In the genomic region with DNA sequence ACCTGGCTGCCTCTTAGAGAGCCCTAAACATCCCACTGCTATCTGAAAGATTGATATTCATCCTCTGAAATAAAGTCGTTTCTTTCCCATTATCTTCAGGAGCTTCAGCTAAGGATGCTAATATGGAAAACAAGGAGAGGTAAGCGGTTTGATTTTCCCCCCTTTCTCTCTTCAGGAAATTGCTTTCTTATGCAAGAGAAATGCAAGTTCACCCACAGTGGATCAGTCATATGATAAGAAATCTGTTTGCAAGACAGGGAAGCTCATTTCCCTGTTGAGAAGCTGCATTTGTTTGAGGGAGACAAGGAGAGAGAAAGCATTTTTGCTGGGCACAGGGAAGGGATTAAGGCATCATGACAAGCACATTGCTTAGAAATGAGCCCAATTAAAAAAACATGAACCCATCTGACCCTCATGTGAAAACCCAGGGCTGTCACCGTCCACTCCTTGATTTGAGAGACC, we compare ENCODE assay signal across 13 cellular contexts. TPM values are rescaled to one million over a fixed set of nuclear protein-coding genes. Genes with fewer than 3 reads are reported as not detected.
DNase-seq lines count a peak whose midpoint lies in the region; ATAC-seq, FAIRE-seq and TF ChIP-seq lines count a peak whose summit lies in the region.
"Had no signal": no experiment of that assay in that cellular context is flagged by ENCODE, and none has a peak within 500 bp of the region (broad histone marks: within the 10 kb centered on the region; RNA-seq: fewer than 3 reads in every experiment).

No MANE protein-coding gene starts in this region.

- H3F3A ChIP-seq in neural cell (ENCODE audit: insufficient read depth, low read length, poor library complexity, severe bottlenecking) = no peaks in the 10 kb centered on the region

- H2AK5ac ChIP-seq in H1 (ENCODE audit: low read depth, low read length) = no peak overlapping the region

- POLR2A ChIA-PET in H1 (lab: Charles Lee; ENCODE audit: partially characterized antibody) = interaction anchor here (0.8 to 3.2 kb wide), 8 partner anchors 14 to 294 kb away, joined by 3 to 8 read pairs (median 4); no protein-coding TSS in a partner anchor

- H3K4me1 ChIP-seq in left ventricle myocardium inferior (peaks cover 34% of the 10 kb centered on the region), H1 (replicated peaks in 1 of 4; ENCODE audit: control insufficient read depth in 3 of 4, insufficient read depth in 4 of 4, low read length in 3 of 4) (peaks cover 5 to 16% (median 8%) of the 10 kb centered on the region in 4 experiments; a peak in 5 of 7 replicates)

- ATAC-seq in left ventricle myocardium superior = no peak
- no peak for ATAC-seq in stimulated activated naive CD8-positive, alpha-beta T cell treated with anti-CD3 and anti-CD28 coated beads, Interleukin-15, Interleukin-2, amounts not matched to agents 100 U/mL and 50 U/mL, for 24 hours
- ATAC-seq in esophagus mucosa = no peak
- ATAC-seq: stimulated activated memory B cell treated with anti-CD40 and anti-IgM and Interleukin-4, amounts not matched to agents 10 μg/mL and 1 μg/mL and 100 μg/mL, for 72 hours had no signal

- H3K18ac ChIP-seq in H1 (ENCODE audit: extremely low read depth, low read length) = peak overlapping the region; percentile 94

- peak; percentile 72 for FAIRE-seq in H1 (lab: Jason Lieb, UNC)

- CTCF ChIA-PET in H1 (lab: Charles Lee; ENCODE audit: partially characterized antibody) = interaction anchor here (0.7 to 1.9 kb wide), 6 partner anchors 15 to 303 kb away, joined by 3 to 5 read pairs (median 4); no protein-coding TSS in a partner anchor

- TF ChIP-seq POLR2A in H1 (IDR thresholded peaks at IDR 0.05; ENCODE audit: control extremely low read depth in 1 of 2, low read depth in 2 of 2, low read length in 2 of 2) = peak in 1 of 2 experiments; percentile 40; a peak in 1 of 3 replicates

- H3K4me2 ChIP-seq in H1 (ENCODE audit: insufficient read depth in 1 of 2, low read depth in 2 of 2, low read length in 2 of 2) (peak overlapping the region; percentile 22 to 35; a peak in 3 of 4 replicates), neural cell (ENCODE audit: low read length) (no peak overlapping the region)

- H2BK5ac ChIP-seq in H1 (ENCODE audit: low read depth, low read length) = peak overlapping the region; percentile 97; the same call in 1 of the 2 replicates

- H3K4me3 ChIP-seq in left ventricle myocardium inferior (no peak overlapping the region), H1 (ENCODE audit: extremely low read depth in 1 of 4, insufficient read depth in 2 of 4, low read depth in 3 of 4, low read length in 4 of 4) (peak overlapping the region in 1 of 4 experiments; percentile 17; a peak in 1 of 8 replicates), neural cell (ENCODE audit: low read length) (peak overlapping the region; percentile 12)

- H3K79me2 ChIP-seq in H1 (ENCODE audit: control insufficient read depth in 1 of 2, insufficient read depth in 2 of 2, low read length in 2 of 2) (no peaks in the 10 kb centered on the region), neural cell (replicated peaks; ENCODE audit: insufficient read depth, low read length) (no peaks in the 10 kb centered on the region)

- H3K9me3 ChIP-seq in left ventricle myocardium inferior (replicated peaks) = peaks cover 15% of the 10 kb centered on the region
- peaks cover 15 to 23% of the 10 kb centered on the region in 2 experiments for H3K9me3 ChIP-seq in H1 (ENCODE audit: insufficient read depth in 2 of 2, low read depth in 1 of 2, low read length in 1 of 2)
- no peaks in the 10 kb centered on the region for H3K9me3 ChIP-seq in neural cell (ENCODE audit: low read length)

- TF ChIP-seq CTCF in left ventricle myocardium inferior (IDR thresholded peaks at IDR 0.05; ENCODE audit: borderline replicate concordance) (no peak), H1 (IDR thresholded peaks at IDR 0.05; ENCODE audit: control extremely low read depth in 1 of 3, insufficient read depth in 1 of 3, low read depth in 1 of 3, low read length in 3 of 3) (no peak), neural cell (IDR thresholded peaks at IDR 0.05; ENCODE audit: poor library complexity, severe bottlenecking) (no peak)

- no peaks in the 10 kb centered on the region for H3K9me2 ChIP-seq in neural cell (ENCODE audit: insufficient read depth, low read length)

- H4K8ac ChIP-seq in H1 (ENCODE audit: extremely low read depth, insufficient read depth, low read length) = no peak overlapping the region

- H4K91ac ChIP-seq in H1 (replicated peaks; ENCODE audit: insufficient read length, low read length) = peak overlapping the region; percentile 45

- no peak overlapping the region for H3K56ac ChIP-seq in H1 (replicated peaks; ENCODE audit: insufficient read length, low read depth, low read length)

- H3K36me3 ChIP-seq in left ventricle myocardium inferior (no peaks in the 10 kb centered on the region), H1 (ENCODE audit: control insufficient read depth in 2 of 4, insufficient read depth in 4 of 4, low read length in 3 of 4) (peaks cover 0 to 4% (median 0%) of the 10 kb centered on the region in 4 experiments; a peak in 1 of 8 replicates), neural cell (ENCODE audit: insufficient read depth, low read length) (no peaks in the 10 kb centered on the region)

- DNase-seq in left ventricle myocardium inferior (no peak), left ventricle myocardium superior (no peak), H1 (ENCODE audit: low read depth in 1 of 2, low spot score in 2 of 2) (peak in 1 of 2 experiments; percentile 63), HT-29 (ENCODE audit: low spot score) (no peak), T-helper 9 cell (no peak)
- no peak for DNase-seq in stimulated activated naive CD8-positive, alpha-beta T cell treated with anti-CD3 and anti-CD28 coated beads, Interleukin-15, Interleukin-2, amounts not matched to agents 100 U/mL and 50 U/mL, for 24 hours
- DNase-seq: foreskin melanocyte, midbrain, MM.1S, NCI-H524 had no signal

- peak overlapping the region; percentile 11 for H3K4ac ChIP-seq in H1 (replicated peaks; ENCODE audit: insufficient read length, low read depth, low read length)

- H3K27me3 ChIP-seq in left ventricle myocardium inferior (ENCODE audit: low read depth) = no peaks in the 10 kb centered on the region
- no peaks in the 10 kb centered on the region for H3K27me3 ChIP-seq in H1 (replicated peaks in 1 of 4; ENCODE audit: control insufficient read depth in 3 of 4, extremely low read depth in 1 of 4, insufficient read depth in 3 of 4, low read length in 3 of 4)
- no peaks in the 10 kb centered on the region for H3K27me3 ChIP-seq in neural cell (ENCODE audit: insufficient read depth, low read depth, low read length)

- H4K5ac ChIP-seq in H1 (ENCODE audit: insufficient read length, low read depth, low read length) = peak overlapping the region; percentile 71

- H4K20me1 ChIP-seq in H1 (replicated peaks in 1 of 2; ENCODE audit: control insufficient read depth in 1 of 2, insufficient read depth in 2 of 2, low read length in 2 of 2) (no peaks in the 10 kb centered on the region), neural cell (ENCODE audit: insufficient read depth) (no peaks in the 10 kb centered on the region)

- H3K9ac ChIP-seq in H1 (replicated peaks in 1 of 4; ENCODE audit: extremely low read depth in 1 of 4, low read depth in 3 of 4, low read length in 3 of 4) = no peak overlapping the region
- peak overlapping the region; percentile 29 for H3K9ac ChIP-seq in neural cell (ENCODE audit: low read length)

- no peak overlapping the region for H3K23ac ChIP-seq in H1 (ENCODE audit: insufficient read length)

- H2AFZ ChIP-seq in H1 (ENCODE audit: low read length) (no peak overlapping the region), neural cell (ENCODE audit: low read depth, low read length) (no peak overlapping the region)

- H2BK15ac ChIP-seq in H1 (ENCODE audit: low read length) = no peak overlapping the region

- H2BK20ac ChIP-seq in H1 (ENCODE audit: low read length) = peak overlapping the region; percentile 55; the same call in 1 of the 2 replicates

- peaks cover 3% of the 10 kb centered on the region; the same call in 1 of the 2 replicates for H3K23me2 ChIP-seq in H1 (ENCODE audit: low read depth, low read length)

- H3K79me1 ChIP-seq in H1 (ENCODE audit: low read depth, low read length) = no peaks in the 10 kb centered on the region

- H3K27ac ChIP-seq in left ventricle myocardium inferior (replicated peaks) (peak overlapping the region; percentile 43), H1 (ENCODE audit: low read depth, low read length) (peak overlapping the region; percentile 28; the same call in 1 of the 2 replicates), neural cell (ENCODE audit: low read length) (peak overlapping the region; percentile 72)

- no peak overlapping the region for H3K14ac ChIP-seq in H1 (ENCODE audit: insufficient read length)

- H2BK120ac ChIP-seq in H1 (replicated peaks; ENCODE audit: low read depth, low read length) = peak overlapping the region; percentile 34

- TF ChIP-seq RAD21 in H1 (IDR thresholded peaks at IDR 0.05 in 1 of 2, conservative IDR thresholded peaks at IDR 0.05 in 1 of 2; ENCODE audit: low read depth in 2 of 2, low read length in 2 of 2) (no peak), neural cell (conservative IDR thresholded peaks at IDR 0.05) (peak; percentile 38)

- 4% methylated on average over 3 of the region's 3 CpGs; no CpG with 5 or more reads in 1 of the 2 experiments for WGBS in H1 (ENCODE audit: extremely low coverage in 1 of 2, insufficient coverage in 1 of 2, insufficient read length in 1 of 2, insufficient replicate concordance in 2 of 2, low coverage in 1 of 2, low lambda C conversion rate in 2 of 2, missing lambda C conversion rate in 1 of 2), 2 experiments

- no peak overlapping the region; the same call in 1 of the 2 replicates for H2BK12ac ChIP-seq in H1 (ENCODE audit: low read depth, low read length)

- intact Hi-C loops in left ventricle myocardium inferior (cut with micrococcal nuclease) (no loop called here), left ventricle myocardium superior (cut with micrococcal nuclease) (no loop called here)

- TF ChIP-seq EP300 in H1 (IDR thresholded peaks at IDR 0.05; ENCODE audit: borderline replicate concordance in 1 of 2, low read depth in 2 of 2, low read length in 2 of 2) (no peak), neural cell (conservative IDR thresholded peaks at IDR 0.05; ENCODE audit: poor library complexity, severe bottlenecking) (no peak)

RNA-seq across cellular contexts. Expression of a gene that starts 53.7 kb away (rescaled TPM):
- total RNA-seq in left ventricle myocardium inferior (48.7 TPM), left ventricle myocardium superior (49.8 TPM), esophagus mucosa (24.3 TPM)
- total RNA-seq in H1 (2021; fragmentation: NEBNext Ultra II Directional; extraction: Animal tissue kit (Norgen Biotek cat#: 25700)) = 143 and 149 TPM in 2 replicates
- polyA plus RNA-seq in H1 (2011; rRNA removed) (83.1 and 107 TPM in 2 replicates), neural cell (178 and 206 TPM in 2 replicates)
- polyA plus RNA-seq in H1 (2011; cell fraction: cytosol; rRNA removed) = 127 TPM
- polyA plus RNA-seq in H1 (2011; cell fraction: nucleus; rRNA removed) = 58.0 TPM
- polyA plus RNA-seq in H1 (2012, experiment 1 of 2) = 133 to 170 TPM (median 136 TPM) in 4 replicates
- 111 TPM for polyA plus RNA-seq in H1 (2012, experiment 2 of 2)
- polyA plus RNA-seq in H1 (2013, experiment 1 of 2) = 117 TPM
- polyA plus RNA-seq in H1 (2013, experiment 2 of 2) = 117 TPM
- 114 and 131 TPM in 2 replicates for polyA minus RNA-seq in H1 (2011; rRNA and poly(A)+ RNA removed)
- polyA minus RNA-seq in H1 (2011; cell fraction: cytosol; rRNA and poly(A)+ RNA removed) = 68.5 TPM
- polyA minus RNA-seq in H1 (2011; cell fraction: nucleus; rRNA and poly(A)+ RNA removed) = 60.4 TPM
- polyA minus RNA-seq in neural cell = 103 TPM in 2 replicates
- 55.2 and 55.4 TPM in 2 replicates for total RNA-seq in HT-29 (2014; rRNA removed; shearing (Covaris generic))
